Comparison of ENCODE assay signal across 8 cellular contexts in the genomic region with DNA sequence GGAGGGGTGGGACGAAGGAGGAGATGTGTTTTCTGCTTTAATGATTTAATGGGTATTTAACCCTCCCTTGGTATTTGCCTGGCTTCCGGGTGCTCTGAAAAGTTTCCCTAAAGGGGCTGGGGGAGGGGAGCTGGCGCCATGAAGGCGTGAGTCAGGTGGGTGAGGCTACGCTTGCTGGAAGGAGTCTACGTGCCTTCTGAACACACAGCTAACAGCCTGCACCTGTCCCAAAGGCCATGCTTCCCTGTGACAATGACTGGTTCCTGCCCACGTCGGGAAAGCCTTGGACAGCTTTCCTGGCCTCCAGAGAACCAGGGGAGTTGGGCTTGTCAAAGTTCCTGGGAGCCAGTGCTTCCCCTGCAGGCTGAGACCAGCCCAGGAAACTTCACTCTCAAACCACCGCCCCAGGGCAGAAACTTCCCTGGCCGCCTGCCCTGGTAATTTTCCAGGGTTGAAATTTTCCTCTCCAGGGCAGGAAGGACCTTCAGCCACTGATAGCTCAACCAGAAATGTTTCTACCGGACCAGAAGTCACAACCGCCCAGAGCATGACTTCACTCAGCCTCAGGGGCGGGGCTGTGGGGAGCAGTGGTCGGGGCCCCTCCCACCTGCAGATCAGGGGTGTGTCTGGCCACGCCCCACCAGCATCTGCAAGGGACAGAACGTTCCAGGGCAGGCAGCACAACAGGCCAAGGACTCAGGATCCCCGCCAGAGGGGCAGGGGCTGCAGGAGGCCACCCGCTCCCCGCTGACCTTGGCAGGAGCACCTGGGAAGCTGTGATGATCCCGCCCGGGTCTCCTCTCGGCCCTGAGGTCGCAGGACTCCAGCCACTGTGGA. TPM values are rescaled to one million over a fixed set of nuclear protein-coding genes. Genes with fewer than 3 reads are reported as not detected.
DNase-seq lines count a peak whose midpoint lies in the region; TF ChIP-seq lines count a peak whose summit lies in the region.

No MANE protein-coding gene starts in this region.

- no peak for TF ChIP-seq CTCF in GM10248 (IDR thresholded peaks at IDR 0.05; ENCODE audit: control extremely low read depth, extremely low read depth, low read depth, missing control alignments)
- no peak for TF ChIP-seq CTCF in astrocyte of the spinal cord (IDR thresholded peaks at IDR 0.05; ENCODE audit: low read depth, low read length)

- H3K27ac Mint-ChIP-seq in immature natural killer cell, result peak overlapping the region; percentile 17 to 81 (median 65)

- no peaks in the 10 kb centered on the region for H3K27me3 Mint-ChIP-seq in immature natural killer cell (ENCODE audit: low read depth in 3 of 3)

- no peaks in the 10 kb centered on the region for H3K36me3 Mint-ChIP-seq in immature natural killer cell

- H3K9me3 Mint-ChIP-seq in immature natural killer cell, result no peaks in the 10 kb centered on the region

- peak overlapping the region; percentile 48 to 71 (median 63) for H3K4me3 Mint-ChIP-seq in immature natural killer cell

- CTCF ChIA-PET in GM10248 (lab: Yijun Ruan, JAX), result interaction anchor here (0.6 to 2.3 kb wide), 8 partner anchors 8 to 241 kb away, joined by 3 to 7 read pairs (median 3); a partner anchor contains a TSS

- DNase-seq in GM10248 (ENCODE audit: extremely low spot score) (peak; percentile 99), H4 (ENCODE audit: low spot score) (peak; percentile 94), LHCN-M2 (ENCODE audit: low read depth) (peak; percentile 73), T1000 (lab: John Stamatoyannopoulos, UW) (peak; percentile 70), astrocyte of the spinal cord (ENCODE audit: low read depth, low spot score) (peak; percentile 72), immature natural killer cell (peak; percentile 64 to 69 (median 64)), hippocampal formation (lab: John Stamatoyannopoulos, UW) (no peak)
- peak; percentile 95 for DNase-seq in stimulated activated CD4-positive, alpha-beta T cell treated with anti-CD3 and anti-CD28 coated beads, Interleukin-15, amount 100 ng/mL, for 24 hours

- peaks cover 23 to 30% of the 10 kb centered on the region in 2 donors for H3K4me1 Mint-ChIP-seq in immature natural killer cell

- no peak overlapping the region for H3K4me3 ChIP-seq in astrocyte of the spinal cord (ENCODE audit: low read depth, low read length)

- in situ Hi-C loops in astrocyte of the spinal cord (cut with HindIII; ENCODE audit: low sequenced_read_pairs), result no loop called here

- POLR2A ChIA-PET in GM10248 (lab: Yijun Ruan, JAX), result interaction anchor here (0.9 kb wide), 1 partner anchor 28 kb away, joined by 3 read pairs; no protein-coding TSS in a partner anchor

RNA-seq across cellular contexts. Expression of a gene that starts 18.6 kb away (rescaled TPM):
- total RNA-seq in H4 (2014; rRNA removed; shearing (Covaris generic)), result 4.7 and 4.9 TPM in 2 replicates
- total RNA-seq in LHCN-M2 (2014; rRNA removed), result 0.06 and 0.17 TPM in 2 replicates
- 0.04 TPM for polyA plus RNA-seq in LHCN-M2 (2012)
- polyA plus RNA-seq in immature natural killer cell, result under 1 TPM in 2 of 3 donors, not detected in 1; 0.34 to 0.40 TPM

Comparison
In these comparisons a context has a peak if more than half of its experiments do, and no peak if none do; other contexts are left out.
1. DNase-seq: peak in GM10248 (single experiment), H4 (single experiment), LHCN-M2 (single experiment), T1000 (single experiment), astrocyte of the spinal cord (single experiment), immature natural killer cell (3 of 3) and stimulated activated CD4-positive, alpha-beta T cell treated with anti-CD3 and anti-CD28 coated beads, Interleukin-15, amount 100 ng/mL, for 24 hours (single experiment); none in hippocampal formation (0 of 2).